In the genomic region with DNA sequence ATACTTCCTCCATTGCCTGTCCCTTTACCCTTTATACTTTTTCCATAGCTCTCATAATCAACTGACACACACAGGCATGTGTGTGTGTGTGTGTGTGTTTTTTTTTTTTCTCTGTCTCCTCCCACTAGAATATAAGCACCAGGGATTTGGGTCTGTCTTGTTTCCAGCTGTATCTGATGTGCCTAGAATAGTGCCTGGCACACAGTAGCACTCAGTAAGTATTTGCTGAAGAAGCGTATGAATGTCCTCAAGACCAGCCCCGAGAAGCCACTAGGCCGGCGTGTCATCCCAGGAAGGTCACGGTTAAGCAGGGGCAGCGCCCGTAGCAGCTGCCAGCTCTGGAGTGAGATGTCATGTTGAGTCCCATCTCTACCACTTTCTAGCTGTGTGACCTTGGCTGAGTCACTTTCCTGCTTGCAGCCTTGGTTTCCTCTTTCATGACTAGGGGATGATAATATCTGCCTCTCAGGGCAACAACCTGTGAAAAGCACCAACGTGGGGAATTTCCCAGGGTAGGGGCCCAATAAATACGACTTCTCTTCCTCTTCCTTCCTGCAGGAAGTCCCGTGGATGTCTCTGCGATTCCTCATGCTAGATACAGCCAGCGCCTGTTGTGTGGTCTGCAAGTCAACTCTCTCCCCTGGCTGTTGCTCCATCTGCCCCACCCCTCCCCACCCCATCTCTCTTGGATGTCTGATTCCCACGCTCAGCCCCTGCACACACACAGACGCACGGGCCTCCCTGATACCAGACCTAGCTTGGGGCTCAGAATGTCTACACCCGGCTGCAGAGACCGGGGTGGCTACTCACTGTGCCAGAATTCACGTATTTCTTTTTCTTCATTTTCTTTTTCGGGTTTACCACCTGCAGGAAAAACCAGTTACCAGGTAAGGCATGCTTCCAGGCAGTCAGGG, we compare ENCODE assay signal across 8 cellular contexts. TPM values are rescaled to one million over a fixed set of nuclear protein-coding genes. Genes with fewer than 3 reads are reported as not detected.
A peak's percentile ranks its signal among the peaks of the same experiment; 100 is the strongest.
DNase-seq lines count a peak whose midpoint lies in the region; FAIRE-seq and TF ChIP-seq lines count a peak whose summit lies in the region.

No MANE protein-coding gene starts in this region.

- 69 to 71% methylated on average over 17 to 19 of the region's 19 CpGs for WGBS in GM23248 (ENCODE audit: low coverage in 1 of 2, low lambda C conversion rate in 2 of 2, missing lambda C conversion rate in 2 of 2), 2 experiments
- WGBS in small intestine, 3 donors: 49 to 55% (median 55%) methylated on average over 19 of the region's 19 CpGs

- peak; percentile 52 for DNase-seq in GM23248
- peak; percentile 37 for DNase-seq in SKM-1 (lab: John Stamatoyannopoulos, UW; ENCODE audit: unreplicated experiment)
- DNase-seq in activated naive CD4-positive, alpha-beta T cell treated with anti-CD3 and anti-CD28 coated beads for 36 hours: peak; percentile 93
- peak; percentile 12 for DNase-seq in small intestine
- DNase-seq in neural progenitor cell (ENCODE audit: low spot score): no peak
- no peak for DNase-seq in iPS-NIHi7 (ENCODE audit: extremely low spot score)
- no peak for DNase-seq in amygdala (lab: John Stamatoyannopoulos, UW)

- no peaks in the 10 kb centered on the region for H3K9me3 Mint-ChIP-seq in activated naive CD4-positive, alpha-beta T cell treated with anti-CD3 and anti-CD28 coated beads for 36 hours
- peaks cover under 1% of the 10 kb centered on the region for H3K9me3 Mint-ChIP-seq in neural progenitor cell

- H3K4me3 ChIP-seq in BLaER1 (no peak overlapping the region), GM23248 (no peak overlapping the region), small intestine (ENCODE audit: low read depth in 1 of 2, low read length in 2 of 2) (no peak overlapping the region), neural progenitor cell (no peak overlapping the region)

- H3F3A ChIP-seq in GM23248 (ENCODE audit: insufficient read depth) (no peaks in the 10 kb centered on the region), neural progenitor cell (ENCODE audit: low read depth) (peaks cover 3% of the 10 kb centered on the region)

- no peak overlapping the region for H2AFZ ChIP-seq in GM23248
- no peak overlapping the region for H2AFZ ChIP-seq in neural progenitor cell (replicated peaks)

- no peak for FAIRE-seq in small intestine (lab: Jason Lieb, UNC)

- CTCF ChIA-PET in activated naive CD4-positive, alpha-beta T cell treated with anti-CD3 and anti-CD28 coated beads for 36 hours (lab: Charles Lee): interaction anchor here (0.6 to 6.1 kb wide), 13 partner anchors 11 to 454 kb away, joined by 3 to 71 read pairs (median 7); no protein-coding TSS in a partner anchor

- H3K9me3 ChIP-seq in BLaER1 (peaks cover 3% of the 10 kb centered on the region; the same call in 1 of the 2 replicates), GM23248 (ENCODE audit: low read depth) (no peaks in the 10 kb centered on the region), small intestine (ENCODE audit: control insufficient read depth, low read depth) (no peaks in the 10 kb centered on the region), neural progenitor cell (ENCODE audit: low read depth) (no peaks in the 10 kb centered on the region)

- no peaks in the 10 kb centered on the region for H3K9me2 ChIP-seq in GM23248 (ENCODE audit: insufficient read depth)

- H3K36me3 Mint-ChIP-seq in activated naive CD4-positive, alpha-beta T cell treated with anti-CD3 and anti-CD28 coated beads for 36 hours (ENCODE audit: low read depth): no peaks in the 10 kb centered on the region
- no peaks in the 10 kb centered on the region for H3K36me3 Mint-ChIP-seq in neural progenitor cell

- H3K79me2 ChIP-seq in GM23248 (ENCODE audit: insufficient read depth): no peaks in the 10 kb centered on the region
- H3K79me2 ChIP-seq in neural progenitor cell (ENCODE audit: low read depth): no peaks in the 10 kb centered on the region

- no peaks in the 10 kb centered on the region for H3K27me3 ChIP-seq in BLaER1
- H3K27me3 ChIP-seq in GM23248 (replicated peaks; ENCODE audit: insufficient read depth): no peaks in the 10 kb centered on the region
- no peaks in the 10 kb centered on the region for H3K27me3 ChIP-seq in small intestine (ENCODE audit: control insufficient read depth in 2 of 2, insufficient read depth in 2 of 2, low read length in 2 of 2)
- H3K27me3 ChIP-seq in neural progenitor cell: no peaks in the 10 kb centered on the region

- H3K27ac ChIP-seq in BLaER1: no peak overlapping the region
- H3K27ac ChIP-seq in GM23248: no peak overlapping the region
- peak overlapping the region; percentile 21 to 71 for H3K27ac ChIP-seq in small intestine (ENCODE audit: low read depth in 1 of 2, low read length in 1 of 2)
- H3K27ac ChIP-seq in neural progenitor cell: no peak overlapping the region

- TF ChIP-seq CTCF in neural progenitor cell (IDR thresholded peaks at IDR 0.05): no peak

- H4K20me1 ChIP-seq in BLaER1 (no peaks in the 10 kb centered on the region), GM23248 (ENCODE audit: insufficient read depth) (no peaks in the 10 kb centered on the region), neural progenitor cell (ENCODE audit: low read depth) (no peaks in the 10 kb centered on the region)

- peaks cover 89% of the 10 kb centered on the region for H3K4me1 ChIP-seq in BLaER1
- H3K4me1 ChIP-seq in GM23248 (ENCODE audit: insufficient read depth): 0 out of 2 replicates have a peak, but pooled peaks cover 5% of the 10 kb centered on the region
- peaks cover 14 to 16% of the 10 kb centered on the region in 2 donors for H3K4me1 ChIP-seq in small intestine (ENCODE audit: control insufficient read depth in 2 of 2, insufficient read depth in 1 of 2, low read depth in 1 of 2, low read length in 1 of 2)
- peaks cover 2% of the 10 kb centered on the region for H3K4me1 ChIP-seq in neural progenitor cell

- no peaks in the 10 kb centered on the region for H3K27me3 Mint-ChIP-seq in activated naive CD4-positive, alpha-beta T cell treated with anti-CD3 and anti-CD28 coated beads for 36 hours (ENCODE audit: low read depth)
- H3K27me3 Mint-ChIP-seq in neural progenitor cell (ENCODE audit: insufficient read depth, low read depth): peaks cover 10% of the 10 kb centered on the region

- intact Hi-C loops in activated naive CD4-positive, alpha-beta T cell treated with anti-CD3 and anti-CD28 coated beads for 36 hours (cut with micrococcal nuclease): loop anchor here (1.0 to 5.0 kb wide), 8 partner anchors 20 to 623 kb away; partner anchors contain the start of gene MAPK13

- H3K4me3 Mint-ChIP-seq in activated naive CD4-positive, alpha-beta T cell treated with anti-CD3 and anti-CD28 coated beads for 36 hours: peak overlapping the region; percentile 45
- no peak overlapping the region for H3K4me3 Mint-ChIP-seq in neural progenitor cell

- H3K4me2 ChIP-seq in BLaER1 (peak overlapping the region; percentile 67), GM23248 (ENCODE audit: unreplicated experiment) (no peak overlapping the region), neural progenitor cell (no peak overlapping the region)

- peaks cover 67% of the 10 kb centered on the region for H3K4me1 Mint-ChIP-seq in activated naive CD4-positive, alpha-beta T cell treated with anti-CD3 and anti-CD28 coated beads for 36 hours (ENCODE audit: low read depth)
- H3K4me1 Mint-ChIP-seq in neural progenitor cell: peaks cover 22% of the 10 kb centered on the region

- H3K9ac ChIP-seq in BLaER1 (no peak overlapping the region), GM23248 (no peak overlapping the region), neural progenitor cell (no peak overlapping the region)

- in situ Hi-C loops in GM23248 (cut with MboI): no loop called here

- H3K36me3 ChIP-seq in BLaER1 (no peaks in the 10 kb centered on the region), GM23248 (ENCODE audit: low read depth) (no peaks in the 10 kb centered on the region), small intestine (ENCODE audit: control insufficient read depth in 2 of 2, insufficient read depth in 2 of 2, low read length in 2 of 2) (no peaks in the 10 kb centered on the region), neural progenitor cell (no peaks in the 10 kb centered on the region)

- H3K27ac Mint-ChIP-seq in activated naive CD4-positive, alpha-beta T cell treated with anti-CD3 and anti-CD28 coated beads for 36 hours: peak overlapping the region; percentile 97
- no peak overlapping the region for H3K27ac Mint-ChIP-seq in neural progenitor cell

RNA-seq across cellular contexts. Expression of gene RAB44, which starts 58.1 kb away (rescaled TPM):
- not detected in 2 replicates for total RNA-seq in GM23248 (2014; rRNA removed; shearing (Covaris generic))
- not detected in 2 replicates for polyA plus RNA-seq in GM23248 (2016; fragmentation: Nextera tagmentation; extraction: Ambion mirVana)
- total RNA-seq in activated naive CD4-positive, alpha-beta T cell treated with anti-CD3 and anti-CD28 coated beads for 36 hours: under 1 TPM in 1 of 2 experiments, not detected in 1; 0.05 TPM
- polyA plus RNA-seq in small intestine: under 1 TPM in 2 of 3 donors, not detected in 1; 0.18 to 0.22 TPM
- 0.03 TPM in 1 of 2 replicates, not detected in the other for total RNA-seq in neural progenitor cell (ENCODE audit: low replicate concordance)

Comparison
In these comparisons a context has a peak if more than half of its experiments do, and no peak if none do; other contexts are left out.
1. H3K27ac ChIP-seq: peak in small intestine (2 of 2); none in BLaER1 (single experiment), GM23248 (single experiment) and neural progenitor cell (single experiment).
2. DNase-seq: peak in GM23248 (single experiment), SKM-1 (single experiment), activated naive CD4-positive, alpha-beta T cell treated with anti-CD3 and anti-CD28 coated beads for 36 hours (single experiment) and small intestine (single experiment); none in neural progenitor cell (single experiment), iPS-NIHi7 (single experiment) and amygdala (0 of 56).